8 cellular contexts compared by ENCODE assay signal in the genomic region with DNA sequence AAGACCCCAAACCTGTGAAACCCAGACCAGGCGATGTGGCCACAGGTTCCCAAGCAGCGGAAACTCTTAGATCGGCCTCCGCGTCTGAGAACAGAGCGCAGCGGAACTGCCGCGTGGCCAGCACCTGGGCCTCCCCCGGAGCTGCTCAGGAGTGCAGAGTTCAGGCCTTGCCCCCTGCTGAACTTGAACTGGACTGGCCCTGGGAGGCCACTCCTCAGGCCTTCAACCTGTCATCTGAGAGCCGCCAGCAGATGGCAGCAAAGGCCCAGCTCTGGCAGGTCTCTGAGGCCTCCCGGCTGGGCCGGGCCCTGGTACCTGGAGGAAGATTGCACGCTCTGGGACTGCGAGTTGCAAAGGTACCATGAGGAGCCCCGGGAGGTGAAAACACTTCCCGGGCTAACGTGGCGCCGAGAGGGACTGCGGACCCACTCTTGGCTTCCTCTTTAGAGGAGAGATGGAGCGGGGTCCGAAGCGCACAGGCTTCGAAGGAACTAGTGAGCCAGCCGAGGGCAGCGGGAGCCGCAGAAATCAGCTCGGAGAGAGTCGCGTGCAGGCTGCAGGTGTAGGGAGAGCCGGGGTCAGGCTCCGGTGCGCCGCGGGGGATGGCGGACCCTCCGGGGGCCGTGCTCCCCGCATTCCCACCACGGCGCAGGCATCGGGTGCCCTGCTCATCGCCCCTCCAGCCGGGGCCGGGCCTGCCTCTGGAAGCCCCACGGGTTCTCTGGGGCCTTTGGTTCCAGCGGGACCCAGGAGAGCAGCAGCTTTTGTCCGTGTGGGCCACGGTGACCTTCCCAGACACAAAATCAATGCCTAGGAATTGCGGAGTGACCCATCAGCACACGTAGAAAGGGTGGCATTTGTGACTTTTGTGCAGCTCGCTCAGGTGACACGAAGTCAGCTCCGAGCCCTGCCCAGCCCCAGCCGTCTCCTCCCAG.
DNase-seq lines count a peak whose midpoint lies in the region; ATAC-seq, FAIRE-seq and TF ChIP-seq lines count a peak whose summit lies in the region.

No MANE protein-coding gene starts in this region.

- DNase-seq in D721Med (ENCODE audit: insufficient read length, low spot score), result peak; percentile 61
- DNase-seq in HS-27A (ENCODE audit: low read depth), result peak; percentile 4
- peak; percentile 4 for DNase-seq in OCI-M2 (lab: John Stamatoyannopoulos, UW; ENCODE audit: unreplicated experiment)
- DNase-seq in activated T-helper 1 cell treated with anti-CD3 and anti-CD28 coated beads, Interleukin-12 subunit alpha, Interleukin-12 subunit beta, Interleukin-2, Interleukin-4 antibody, amounts not matched to agents 30 ng/mL and 10 ng/mL and 1 ng/mL, durations not matched to agents 14 hours and 24 hours and 36 hours (ENCODE audit: low spot score), result peak; percentile 75
- DNase-seq in fibroblast of peridontal ligament (ENCODE audit: extremely low read depth), result peak; percentile 68
- peak; percentile 89 for DNase-seq in natural killer cell treated with Interleukin-12 subunit alpha and Interleukin-12 subunit beta and Interleukin-15 and Interleukin-18, amount 100 ng/mL, for 72 hours (ENCODE audit: low spot score)
- DNase-seq in stimulated activated naive CD4-positive, alpha-beta T cell (lab: John Stamatoyannopoulos, UW), result peak; percentile 56 to 85 (median 82)

- no peaks in the 10 kb centered on the region for H3K36me3 Mint-ChIP-seq in activated T-helper 1 cell treated with anti-CD3 and anti-CD28 coated beads, Interleukin-12 subunit alpha, Interleukin-12 subunit beta, Interleukin-2, Interleukin-4 antibody, amounts not matched to agents 30 ng/mL and 10 ng/mL and 1 ng/mL, durations not matched to agents 14 hours and 24 hours and 36 hours (ENCODE audit: low read depth)
- H3K36me3 Mint-ChIP-seq in natural killer cell treated with Interleukin-12 subunit alpha and Interleukin-12 subunit beta and Interleukin-15 and Interleukin-18, amount 100 ng/mL, for 72 hours, result no peaks in the 10 kb centered on the region

- peak; percentile 80 for TF ChIP-seq CTCF in D721Med (IDR thresholded peaks at IDR 0.05; ENCODE audit: insufficient read depth, missing control alignments)

- FAIRE-seq in D721Med (lab: Jason Lieb, UNC), result no peak

- H3K4me1 Mint-ChIP-seq in activated T-helper 1 cell treated with anti-CD3 and anti-CD28 coated beads, Interleukin-12 subunit alpha, Interleukin-12 subunit beta, Interleukin-2, Interleukin-4 antibody, amounts not matched to agents 30 ng/mL and 10 ng/mL and 1 ng/mL, durations not matched to agents 14 hours and 24 hours and 36 hours (ENCODE audit: low read depth), result peaks cover 4% of the 10 kb centered on the region
- H3K4me1 Mint-ChIP-seq in natural killer cell treated with Interleukin-12 subunit alpha and Interleukin-12 subunit beta and Interleukin-15 and Interleukin-18, amount 100 ng/mL, for 72 hours (ENCODE audit: low read depth in 2 of 2), result peaks cover 0 to 7% of the 10 kb centered on the region in 2 donors

- peaks cover 19% of the 10 kb centered on the region for H3K27me3 Mint-ChIP-seq in activated T-helper 1 cell treated with anti-CD3 and anti-CD28 coated beads, Interleukin-12 subunit alpha, Interleukin-12 subunit beta, Interleukin-2, Interleukin-4 antibody, amounts not matched to agents 30 ng/mL and 10 ng/mL and 1 ng/mL, durations not matched to agents 14 hours and 24 hours and 36 hours (ENCODE audit: insufficient read depth)
- peaks cover 0 to 26% of the 10 kb centered on the region in 2 donors for H3K27me3 Mint-ChIP-seq in natural killer cell treated with Interleukin-12 subunit alpha and Interleukin-12 subunit beta and Interleukin-15 and Interleukin-18, amount 100 ng/mL, for 72 hours

- H3K27ac Mint-ChIP-seq in activated T-helper 1 cell treated with anti-CD3 and anti-CD28 coated beads, Interleukin-12 subunit alpha, Interleukin-12 subunit beta, Interleukin-2, Interleukin-4 antibody, amounts not matched to agents 30 ng/mL and 10 ng/mL and 1 ng/mL, durations not matched to agents 14 hours and 24 hours and 36 hours, result no peak overlapping the region
- H3K27ac Mint-ChIP-seq in natural killer cell treated with Interleukin-12 subunit alpha and Interleukin-12 subunit beta and Interleukin-15 and Interleukin-18, amount 100 ng/mL, for 72 hours, result no peak overlapping the region

- peak; percentile 98 for ATAC-seq in GM21367 (IDR thresholded peaks at IDR 0.05; ENCODE audit: unreplicated experiment)
- ATAC-seq in natural killer cell treated with Interleukin-12 subunit alpha and Interleukin-12 subunit beta and Interleukin-15 and Interleukin-18, amount 100 ng/mL, for 72 hours, result peak; percentile 85 to 91

- H3K4me3 Mint-ChIP-seq in activated T-helper 1 cell treated with anti-CD3 and anti-CD28 coated beads, Interleukin-12 subunit alpha, Interleukin-12 subunit beta, Interleukin-2, Interleukin-4 antibody, amounts not matched to agents 30 ng/mL and 10 ng/mL and 1 ng/mL, durations not matched to agents 14 hours and 24 hours and 36 hours, result peak overlapping the region; percentile 68
- peak overlapping the region; percentile 58 for H3K4me3 Mint-ChIP-seq in natural killer cell treated with Interleukin-12 subunit alpha and Interleukin-12 subunit beta and Interleukin-15 and Interleukin-18, amount 100 ng/mL, for 72 hours

- H3K9me3 Mint-ChIP-seq in activated T-helper 1 cell treated with anti-CD3 and anti-CD28 coated beads, Interleukin-12 subunit alpha, Interleukin-12 subunit beta, Interleukin-2, Interleukin-4 antibody, amounts not matched to agents 30 ng/mL and 10 ng/mL and 1 ng/mL, durations not matched to agents 14 hours and 24 hours and 36 hours, result peaks cover 3% of the 10 kb centered on the region
- H3K9me3 Mint-ChIP-seq in natural killer cell treated with Interleukin-12 subunit alpha and Interleukin-12 subunit beta and Interleukin-15 and Interleukin-18, amount 100 ng/mL, for 72 hours, result peaks cover 4% of the 10 kb centered on the region

- intact Hi-C loops in activated T-helper 1 cell treated with anti-CD3 and anti-CD28 coated beads, Interleukin-12 subunit alpha, Interleukin-12 subunit beta, Interleukin-2, Interleukin-4 antibody, amounts not matched to agents 30 ng/mL and 10 ng/mL and 1 ng/mL, durations not matched to agents 14 hours and 24 hours and 36 hours (cut with micrococcal nuclease), result loop anchor here (1.0 to 5.0 kb wide), 4 partner anchors 14 to 431 kb away; no protein-coding TSS in a partner anchor

Comparison
In these comparisons a context has a peak if more than half of its experiments do, and no peak if none do; other contexts are left out.
1. Peak in every context shown above with its lines: DNase-seq and ATAC-seq.
2. DNase-seq: peak in every context shown above with its lines; median percentile 89 in natural killer cell treated with Interleukin-12 subunit alpha and Interleukin-12 subunit beta and Interleukin-15 and Interleukin-18, amount 100 ng/mL, for 72 hours; 82 in stimulated activated naive CD4-positive, alpha-beta T cell; 75 in activated T-helper 1 cell treated with anti-CD3 and anti-CD28 coated beads, Interleukin-12 subunit alpha, Interleukin-12 subunit beta, Interleukin-2, Interleukin-4 antibody, amounts not matched to agents 30 ng/mL and 10 ng/mL and 1 ng/mL, durations not matched to agents 14 hours and 24 hours and 36 hours; 68 in fibroblast of peridontal ligament; 61 in D721Med; 4 in HS-27A; 4 in OCI-M2.